8 cellular contexts compared by ENCODE assay signal in genomic region chrX:103918584-103919335, GRCh38. TPM values are rescaled to one million over a fixed set of nuclear protein-coding genes. Genes with fewer than 3 reads are reported as not detected.
DNase-seq lines count a peak whose midpoint lies in the region; ATAC-seq and TF ChIP-seq lines count a peak whose summit lies in the region.

No MANE protein-coding gene starts in this region.

- TF ChIP-seq CTCF in OCI-LY3 (IDR thresholded peaks at IDR 0.05; ENCODE audit: low read depth, low read length) = no peak
- TF ChIP-seq CTCF in nephron (IDR thresholded peaks at IDR 0.05; ENCODE audit: unreplicated experiment in 3 of 3) = no peak

- peak overlapping the region; percentile 56 for H3K27ac ChIP-seq in OCI-LY3 (ENCODE audit: low read length)

- H3K4me2 ChIP-seq in OCI-LY3 (ENCODE audit: low read length) = peak overlapping the region; percentile 79

- no peaks in the 10 kb centered on the region for H3K27me3 Mint-ChIP-seq in activated T-helper 1 cell treated with anti-CD3 and anti-CD28 coated beads, Interleukin-12 subunit alpha, Interleukin-12 subunit beta, Interleukin-2, Interleukin-4 antibody, amounts not matched to agents 30 ng/mL and 10 ng/mL and 1 ng/mL, durations not matched to agents 14 hours and 24 hours and 36 hours (ENCODE audit: insufficient read depth)
- H3K27me3 Mint-ChIP-seq in nephron (ENCODE audit: low read depth) = no peaks in the 10 kb centered on the region

- H3K36me3 Mint-ChIP-seq in activated T-helper 1 cell treated with anti-CD3 and anti-CD28 coated beads, Interleukin-12 subunit alpha, Interleukin-12 subunit beta, Interleukin-2, Interleukin-4 antibody, amounts not matched to agents 30 ng/mL and 10 ng/mL and 1 ng/mL, durations not matched to agents 14 hours and 24 hours and 36 hours (ENCODE audit: low read depth) = peaks cover 6% of the 10 kb centered on the region
- H3K36me3 Mint-ChIP-seq in nephron (ENCODE audit: low read depth) = peaks cover 9% of the 10 kb centered on the region

- peak overlapping the region; percentile 80 for H2AFZ ChIP-seq in OCI-LY3 (ENCODE audit: low read depth, low read length)

- peak overlapping the region; percentile 91 for H3K27ac Mint-ChIP-seq in activated T-helper 1 cell treated with anti-CD3 and anti-CD28 coated beads, Interleukin-12 subunit alpha, Interleukin-12 subunit beta, Interleukin-2, Interleukin-4 antibody, amounts not matched to agents 30 ng/mL and 10 ng/mL and 1 ng/mL, durations not matched to agents 14 hours and 24 hours and 36 hours
- H3K27ac Mint-ChIP-seq in nephron = peak overlapping the region; percentile 85 to 97 (median 86)

- ATAC-seq in GM21367 (IDR thresholded peaks at IDR 0.05; ENCODE audit: unreplicated experiment) = peak; percentile 58

- H3K4me3 ChIP-seq in OCI-LY3 (ENCODE audit: low read length) = peak overlapping the region; percentile 88

- no peaks in the 10 kb centered on the region for H3K79me2 ChIP-seq in OCI-LY3 (ENCODE audit: low read length)

- no peaks in the 10 kb centered on the region for H3K36me3 ChIP-seq in OCI-LY3 (replicated peaks; ENCODE audit: low read depth, low read length)

- no peaks in the 10 kb centered on the region for H3K27me3 ChIP-seq in OCI-LY3 (ENCODE audit: low read depth, low read length)

- H4K20me1 ChIP-seq in OCI-LY3 (ENCODE audit: insufficient read depth, low read length) = no peaks in the 10 kb centered on the region

- DNase-seq in DMS153 treated with DMSO at 0.1 percent for 48 hours (lab: John Stamatoyannopoulos, UW; ENCODE audit: unreplicated experiment) = peak; percentile 58
- DNase-seq in HPDE6-E6E7 (ENCODE audit: extremely low spot score) = peak; percentile 7
- DNase-seq in activated T-helper 1 cell treated with anti-CD3 and anti-CD28 coated beads, Interleukin-12 subunit alpha, Interleukin-12 subunit beta, Interleukin-2, Interleukin-4 antibody, amounts not matched to agents 30 ng/mL and 10 ng/mL and 1 ng/mL, durations not matched to agents 14 hours and 24 hours and 36 hours (ENCODE audit: low spot score) = peak; percentile 57
- DNase-seq in fibroblast of peridontal ligament (ENCODE audit: extremely low read depth) = peak; percentile 27
- DNase-seq in stromal cell of bone marrow (ENCODE audit: low read depth) = peak; percentile 26

- no peaks in the 10 kb centered on the region for H3K9me3 ChIP-seq in OCI-LY3 (ENCODE audit: insufficient read depth, low read length)

- peak overlapping the region; percentile 93 for H3K4me3 Mint-ChIP-seq in activated T-helper 1 cell treated with anti-CD3 and anti-CD28 coated beads, Interleukin-12 subunit alpha, Interleukin-12 subunit beta, Interleukin-2, Interleukin-4 antibody, amounts not matched to agents 30 ng/mL and 10 ng/mL and 1 ng/mL, durations not matched to agents 14 hours and 24 hours and 36 hours
- H3K4me3 Mint-ChIP-seq in nephron = peak overlapping the region; percentile 91 to 92 (median 92)

- H3K4me1 Mint-ChIP-seq in activated T-helper 1 cell treated with anti-CD3 and anti-CD28 coated beads, Interleukin-12 subunit alpha, Interleukin-12 subunit beta, Interleukin-2, Interleukin-4 antibody, amounts not matched to agents 30 ng/mL and 10 ng/mL and 1 ng/mL, durations not matched to agents 14 hours and 24 hours and 36 hours (ENCODE audit: low read depth) = peaks cover 17% of the 10 kb centered on the region
- peaks cover 13% of the 10 kb centered on the region for H3K4me1 Mint-ChIP-seq in nephron

- intact Hi-C loops in activated T-helper 1 cell treated with anti-CD3 and anti-CD28 coated beads, Interleukin-12 subunit alpha, Interleukin-12 subunit beta, Interleukin-2, Interleukin-4 antibody, amounts not matched to agents 30 ng/mL and 10 ng/mL and 1 ng/mL, durations not matched to agents 14 hours and 24 hours and 36 hours (cut with micrococcal nuclease) = loop anchor here (1.0 kb wide), 2 partner anchors 23 to 232 kb away; partner anchors contain the start of gene MORF4L2

- H3K4me1 ChIP-seq in OCI-LY3 (ENCODE audit: low read length) = peaks cover 12% of the 10 kb centered on the region; the same call in 1 of the 2 replicates

- H3K9ac ChIP-seq in OCI-LY3 (ENCODE audit: low read length) = peak overlapping the region; percentile 76

- no peaks in the 10 kb centered on the region for H3K9me3 Mint-ChIP-seq in activated T-helper 1 cell treated with anti-CD3 and anti-CD28 coated beads, Interleukin-12 subunit alpha, Interleukin-12 subunit beta, Interleukin-2, Interleukin-4 antibody, amounts not matched to agents 30 ng/mL and 10 ng/mL and 1 ng/mL, durations not matched to agents 14 hours and 24 hours and 36 hours
- peaks cover 8% of the 10 kb centered on the region for H3K9me3 Mint-ChIP-seq in nephron

RNA-seq across cellular contexts. Expression of gene TMSB15B, which starts 43.7 kb away (rescaled TPM):
- 8.6 and 8.9 TPM in 2 replicates for total RNA-seq in activated T-helper 1 cell treated with anti-CD3 and anti-CD28 coated beads, Interleukin-12 subunit alpha, Interleukin-12 subunit beta, Interleukin-2, Interleukin-4 antibody, amounts not matched to agents 30 ng/mL and 10 ng/mL and 1 ng/mL, durations not matched to agents 14 hours and 24 hours and 36 hours

Comparison
In these comparisons a context has a peak if more than half of its experiments do, and no peak if none do; other contexts are left out.
1. Peak in every context shown above with its lines: DNase-seq, ATAC-seq, H3K4me3 ChIP-seq and H3K27ac ChIP-seq.
2. DNase-seq: peak in every context shown above with its lines; median percentile 58 in DMS153 treated with DMSO at 0.1 percent for 48 hours; 57 in activated T-helper 1 cell treated with anti-CD3 and anti-CD28 coated beads, Interleukin-12 subunit alpha, Interleukin-12 subunit beta, Interleukin-2, Interleukin-4 antibody, amounts not matched to agents 30 ng/mL and 10 ng/mL and 1 ng/mL, durations not matched to agents 14 hours and 24 hours and 36 hours; 27 in fibroblast of peridontal ligament; 26 in stromal cell of bone marrow; 7 in HPDE6-E6E7.